ENCODE assay signal across 19 cellular contexts in genomic region chr19:50233308-50233910, GRCh38. TPM values are rescaled to one million over a fixed set of nuclear protein-coding genes. Genes with fewer than 3 reads are reported as not detected.
DNase-seq lines count a peak whose midpoint lies in the region; ATAC-seq, FAIRE-seq and TF ChIP-seq lines count a peak whose summit lies in the region.
"Had no signal": no experiment of that assay in that cellular context is flagged by ENCODE, and none has a peak within 500 bp of the region (broad histone marks: within the 10 kb centered on the region; RNA-seq: fewer than 3 reads in every experiment).

No MANE protein-coding gene starts in this region.

- ATAC-seq in heart left ventricle (no peak), Right ventricle myocardium superior (ENCODE audit: poor library complexity) (no peak), HepG2 (no peak), psoas muscle (peak in 2 of 4 donors; percentile 17 to 26), upper lobe of right lung (no peak), HG02588 (IDR thresholded peaks at IDR 0.05; ENCODE audit: unreplicated experiment) (no peak)

- DNase-seq in heart left ventricle: no peak
- no peak for DNase-seq in Right ventricle myocardium superior
- DNase-seq in HepG2 (ENCODE audit: low spot score): no peak
- DNase-seq in psoas muscle: no peak
- DNase-seq in upper lobe of right lung: no peak
- DNase-seq in EL: no peak
- no peak for DNase-seq in middle frontal gyrus (ENCODE audit: extremely low spot score, low spot score)
- DNase-seq: IMR-90; Kasumi-1; NCI-H1417 treated with DMSO at 0.1 percent for 48 hours; NCI-H2227 treated with DMSO at 0.1 percent for 48 hours; NCI-H524 treated with DMSO at 0.1 percent for 48 hours; NK-92 treated with Interleukin-12 subunit alpha and Interleukin-12 subunit beta, amount 100 ng/mL, for 24 hours; OCI-M1; RPMI8226 had no signal

- H3K9ac ChIP-seq in HepG2 (ENCODE audit: insufficient read depth, low read depth, low read length): no peak overlapping the region; the same call in 1 of the 2 replicates
- H3K9ac ChIP-seq: BLaER1 had no signal

- H3K9me3 ChIP-seq in heart left ventricle (no peaks in the 10 kb centered on the region), HepG2 (ENCODE audit: low read length) (no peaks in the 10 kb centered on the region), psoas muscle (no peaks in the 10 kb centered on the region), upper lobe of right lung (no peaks in the 10 kb centered on the region)
- H3K9me3 ChIP-seq: BLaER1, HAP-1 had no signal

- TF ChIP-seq EP300 in HepG2 (IDR thresholded peaks at IDR 0.05; ENCODE audit: low read depth in 2 of 2, low read length in 2 of 2) (no peak), HepG2 (CRISPR knock-in tag; IDR thresholded peaks at IDR 0.05; ENCODE audit: borderline replicate concordance) (no peak)

- no peak for FAIRE-seq in HepG2 (lab: Jason Lieb, UNC)

- H4K20me1 ChIP-seq in HepG2 (ENCODE audit: insufficient read depth, low read length): no peaks in the 10 kb centered on the region
- H4K20me1 ChIP-seq: BLaER1 had no signal

- WGBS in heart left ventricle, 4 donors: 79 to 83% (median 82%) methylated on average over 20 to 23 of the region's 23 CpGs
- 50% methylated on average over 22 of the region's 23 CpGs for WGBS in HepG2 (ENCODE audit: low lambda C conversion rate)
- 45 to 71% (median 60%) methylated on average over 21 to 23 of the region's 23 CpGs for WGBS in psoas muscle, 3 donors

- POLR2A ChIA-PET in HepG2 (lab: Yijun Ruan, JAX): interaction anchor here (0.9 kb wide), 1 partner anchor 96 kb away, joined by 3 read pairs; the partner anchor contains the start of gene KCNC3

- no peaks in the 10 kb centered on the region for H3K79me2 ChIP-seq in HepG2 (ENCODE audit: insufficient read depth, low read length)

- TF ChIP-seq POLR2A in heart left ventricle (IDR thresholded peaks at IDR 0.05): no peak
- no peak for TF ChIP-seq POLR2A in HepG2 (IDR thresholded peaks at IDR 0.05; ENCODE audit: insufficient read depth in 1 of 2, low read depth in 2 of 2, low read length in 2 of 2)

- intact Hi-C loops in heart left ventricle (cut with DNase I): loop anchor here in 2 of 10 donors (5.0 kb wide), 1 partner anchor 36 kb away; no protein-coding TSS in a partner anchor
- intact Hi-C loops in Right ventricle myocardium superior (cut with DNase I): no loop called here
- intact Hi-C loops in HepG2 (cut with micrococcal nuclease; ENCODE audit: unreplicated experiment): no loop called here
- intact Hi-C loops in psoas muscle (cut with DNase I): loop anchor here in 1 of 2 donors (10.0 kb wide), 1 partner anchor 89 kb away; no protein-coding TSS in a partner anchor
- intact Hi-C loops in upper lobe of right lung (cut with DNase I): no loop called here

- H3K4me1 ChIP-seq in heart left ventricle: peaks cover 0 to 26% (median 4%) of the 10 kb centered on the region in 12 donors
- H3K4me1 ChIP-seq in HepG2 (ENCODE audit: insufficient read depth, low read length): peaks cover 41% of the 10 kb centered on the region
- H3K4me1 ChIP-seq in psoas muscle: peaks cover 18% of the 10 kb centered on the region
- H3K4me1 ChIP-seq in upper lobe of right lung: peaks cover 16% of the 10 kb centered on the region
- H3K4me1 ChIP-seq: BLaER1, HAP-1 had no signal

- H3K4me2 ChIP-seq in HepG2 (ENCODE audit: low read depth, low read length): peak overlapping the region; percentile 82
- H3K4me2 ChIP-seq: BLaER1 had no signal

- H3K36me3 ChIP-seq in heart left ventricle: peaks cover 0 to 2% (median 0%) of the 10 kb centered on the region in 9 donors
- H3K36me3 ChIP-seq in HepG2 (replicated peaks in 1 of 2; ENCODE audit: control insufficient read depth in 1 of 2, insufficient read depth in 2 of 2, low read length in 2 of 2): no peaks in the 10 kb centered on the region
- peaks cover 0 to 31% of the 10 kb centered on the region in 2 donors for H3K36me3 ChIP-seq in psoas muscle (ENCODE audit: insufficient read depth in 1 of 2, low read depth in 1 of 2)
- no peaks in the 10 kb centered on the region for H3K36me3 ChIP-seq in upper lobe of right lung
- H3K36me3 ChIP-seq: BLaER1, HAP-1 had no signal

- peak overlapping the region in 9 of 12 donors; percentile 71 to 88 (median 83) for H3K27ac ChIP-seq in heart left ventricle
- peak overlapping the region; percentile 82 for H3K27ac ChIP-seq in HepG2 (ENCODE audit: extremely low read length, insufficient read depth, low read length)
- peak overlapping the region; percentile 91 for H3K27ac ChIP-seq in psoas muscle
- H3K27ac ChIP-seq in upper lobe of right lung: peak overlapping the region; percentile 79
- H3K27ac ChIP-seq: 22Rv1, BLaER1 had no signal

- TF ChIP-seq RAD21 in HepG2 (CRISPR knock-in tag; IDR thresholded peaks at IDR 0.05): no peak

- H3K27me3 ChIP-seq in heart left ventricle: no peaks in the 10 kb centered on the region
- H3K27me3 ChIP-seq in HepG2 (ENCODE audit: control insufficient read depth in 1 of 2, insufficient read depth in 2 of 2, low read length in 2 of 2): no peaks in the 10 kb centered on the region
- H3K27me3 ChIP-seq in psoas muscle (ENCODE audit: insufficient read depth in 3 of 3, low read length in 2 of 3): no peaks in the 10 kb centered on the region
- no peaks in the 10 kb centered on the region for H3K27me3 ChIP-seq in upper lobe of right lung
- H3K27me3 ChIP-seq: BLaER1 had no signal

- BruUV-seq in HepG2 (replicated peaks; lab: Mats Ljungman, UMichigan): no TSS peak

- in situ Hi-C loops in HepG2 (cut with HindIII; ENCODE audit: extremely low pct_ligation_motif_present, low pct_unique_long_range_greater_than_20kb): no loop called here

- H2AFZ ChIP-seq in HepG2 (ENCODE audit: low read length): no peak overlapping the region

- TF ChIP-seq CTCF in heart left ventricle (IDR thresholded peaks at IDR 0.05) (no peak), HepG2 (CRISPR knock-in tag; IDR thresholded peaks at IDR 0.05) (no peak), psoas muscle (IDR thresholded peaks at IDR 0.05) (no peak), upper lobe of right lung (IDR thresholded peaks at IDR 0.05) (no peak)

- CTCF ChIA-PET in HepG2 (lab: Yijun Ruan, JAX; ENCODE audit: low intra/inter-chr PET ratio, low total read pairs): no interaction called here

- H3K4me3 ChIP-seq in heart left ventricle (no peak overlapping the region), HepG2 (replicated peaks in 1 of 3; ENCODE audit: insufficient read depth in 1 of 3, low read depth in 2 of 3, low read length in 3 of 3) (peak overlapping the region in 1 of 3 experiments; percentile 29; a peak in 1 of 6 replicates), psoas muscle (no peak overlapping the region), upper lobe of right lung (no peak overlapping the region)
- H3K4me3 ChIP-seq: BLaER1, HAP-1 had no signal

TF ChIP-seq in HepG2, 621 proteins besides CTCF, POLR2A, EP300 and RAD21 (continues in another document):
- peak; percentile 54; the same call in 1 of the 2 replicates for TF ChIP-seq ZBTB33 (CRISPR knock-in tag; IDR thresholded peaks at IDR 0.05)

RNA-seq across cellular contexts. Expression of gene MYH14, which starts 30.0 kb away (rescaled TPM):
- total RNA-seq in heart left ventricle (100 to 1,000 TPM in 3 of 9 donors, 10 to 100 TPM in 6; 65.7 to 120 (median 90.5) TPM), Right ventricle myocardium superior (121 TPM), HepG2 (2016; rRNA removed; fragmentation: Illumina TruSeq; extraction: Trizol) (5.5 and 6.4 TPM in 2 replicates), psoas muscle (100 to 1,000 TPM; 164 to 298 (median 192) TPM), upper lobe of right lung (146 TPM)
- polyA plus RNA-seq in heart left ventricle (100 to 1,000 TPM in 1 of 2 donors, 10 to 100 TPM in 1; 45.8 to 132 TPM), HepG2 (2011; rRNA removed) (5.8 and 8.0 TPM in 2 replicates), psoas muscle (100 to 1,000 TPM in 1 of 3 donors, 10 to 100 TPM in 2; 55.4 to 154 (median 93.1) TPM)
- total RNA-seq in HepG2 (2016; cell fraction: cytosol; rRNA removed; fragmentation: Illumina TruSeq; extraction: Trizol; ENCODE audit: low read depth): 0.53 and 0.61 TPM in 2 replicates
- 4.9 and 6.5 TPM in 2 replicates for total RNA-seq in HepG2 (2016; cell fraction: insoluble cytoplasmic fraction; rRNA removed; fragmentation: Illumina TruSeq; extraction: Trizol)
- 2.1 and 2.4 TPM in 2 replicates for total RNA-seq in HepG2 (2016; cell fraction: membrane; rRNA removed; fragmentation: Illumina TruSeq; extraction: Trizol)
- 4.0 and 5.6 TPM in 2 replicates for total RNA-seq in HepG2 (2016; cell fraction: nucleus; rRNA removed; fragmentation: Illumina TruSeq; extraction: Trizol)
- 5.0 and 5.4 TPM in 2 replicates for polyA plus RNA-seq in HepG2 (2011; cell fraction: cytosol; rRNA removed)
- polyA plus RNA-seq in HepG2 (2011; cell fraction: nucleus; rRNA removed): 15.1 and 15.8 TPM in 2 replicates
- 5.1 and 8.9 TPM in 2 replicates for polyA plus RNA-seq in HepG2 (2012)
- polyA plus RNA-seq in HepG2 (2016; cell fraction: cytosol; fragmentation: Illumina TruSeq; extraction: Trizol; ENCODE audit: low read depth): 0.88 and 1.1 TPM in 2 replicates
- polyA plus RNA-seq in HepG2 (2016; cell fraction: insoluble cytoplasmic fraction; fragmentation: Illumina TruSeq; extraction: Trizol; ENCODE audit: low read depth): 6.6 and 11.4 TPM in 2 replicates
- polyA plus RNA-seq in HepG2 (2016; cell fraction: membrane; fragmentation: Illumina TruSeq; extraction: Trizol; ENCODE audit: low read depth): 1.4 and 1.7 TPM in 2 replicates
- 14.3 and 14.6 TPM in 2 replicates for polyA plus RNA-seq in HepG2 (2016; cell fraction: nucleus; fragmentation: Illumina TruSeq; extraction: Trizol; ENCODE audit: insufficient read depth, low read depth)
- 22.4 TPM in 1 of 2 replicates, not detected in the other for polyA minus RNA-seq in HepG2 (2011; rRNA and poly(A)+ RNA removed; ENCODE audit: low replicate concordance)
- 11.9 and 12.9 TPM in 2 replicates for polyA minus RNA-seq in HepG2 (2011; cell fraction: cytosol; rRNA and poly(A)+ RNA removed)
- polyA minus RNA-seq in HepG2 (2011; cell fraction: nucleus; rRNA and poly(A)+ RNA removed): 9.0 TPM in 2 replicates
- total RNA-seq: IMR-90 had no signal
- polyA plus RNA-seq: IMR-90 had no signal

Comparison
In these comparisons a context has a peak if more than half of its experiments do, and no peak if none do; other contexts are left out.
1. RNA of gene MYH14, which starts 30.0 kb away (total RNA-seq): 164 to 298 TPM in psoas muscle, 146 TPM in upper lobe of right lung (single experiment), 121 TPM in Right ventricle myocardium superior (single experiment) and 65.7 to 120 TPM in heart left ventricle; 0.53 to 6.5 TPM in HepG2; every median in the first group is over 4 times any median in the second.
2. Peak in every context shown above with its lines, with median percentiles within 50 percentile points of each other: H3K27ac ChIP-seq.